16 cellular contexts compared by ENCODE assay signal in the genomic region with DNA sequence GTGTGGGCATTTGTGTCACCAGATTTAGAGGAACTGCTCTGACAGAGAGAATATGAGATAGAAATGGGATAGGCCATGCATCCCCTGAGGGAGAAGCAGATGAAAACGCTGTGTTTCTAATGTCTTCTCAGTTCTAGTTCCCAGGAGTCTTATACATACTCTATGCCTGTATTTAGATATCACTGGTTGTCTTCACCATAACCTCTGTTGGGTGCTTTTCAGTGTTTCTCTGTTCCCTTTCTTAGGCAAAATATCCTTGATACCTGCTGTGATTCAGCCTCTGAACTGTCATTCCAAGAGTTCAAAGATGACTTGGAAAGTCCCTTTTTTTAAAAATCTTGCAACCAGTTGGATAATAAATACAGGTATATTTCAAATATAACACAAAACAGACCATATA.
DNase-seq lines count a peak whose midpoint lies in the region; ATAC-seq and TF ChIP-seq lines count a peak whose summit lies in the region.
"Had no signal": no experiment of that assay in that cellular context is flagged by ENCODE, and none has a peak within 500 bp of the region (broad histone marks: within the 10 kb centered on the region; RNA-seq: fewer than 3 reads in every experiment).

No MANE protein-coding gene starts in this region.

- ATAC-seq in GM18511 (IDR thresholded peaks at IDR 0.05; ENCODE audit: unreplicated experiment) (peak; percentile 64), GM21381 (IDR thresholded peaks at IDR 0.05; ENCODE audit: unreplicated experiment) (peak; percentile 51), HG02970 (IDR thresholded peaks at IDR 0.05; ENCODE audit: low FRiP score, unreplicated experiment) (peak; percentile 70), GM21737 (IDR thresholded peaks at IDR 0.05; ENCODE audit: unreplicated experiment) (no peak), GM19328 (IDR thresholded peaks at IDR 0.05; ENCODE audit: unreplicated experiment) (no peak), aorta (ENCODE audit: low FRiP score) (no peak)
- ATAC-seq: HCT116 had no signal

- H3K79me2 ChIP-seq in hepatocyte, result no peaks in the 10 kb centered on the region

- H3K4me3 ChIP-seq in NT2/D1 (ENCODE audit: insufficient read length, low read depth), result no peak overlapping the region
- H3K4me3 ChIP-seq in hepatocyte, result no peak overlapping the region
- no peak overlapping the region for H3K4me3 ChIP-seq in aorta (ENCODE audit: low read length in 2 of 2)
- H3K4me3 ChIP-seq: BLaER1 treated with 17β-estradiol and CSF1 and Interleukin-3, amounts not matched to agents 10 nM and 100 nM had no signal

- no peaks in the 10 kb centered on the region for H3K9me2 ChIP-seq in hepatocyte (replicated peaks; ENCODE audit: insufficient read depth)

- H4K20me1 ChIP-seq in hepatocyte (ENCODE audit: insufficient read depth, poor library complexity, severe bottlenecking), result no peaks in the 10 kb centered on the region
- H4K20me1 ChIP-seq: BLaER1 treated with 17β-estradiol and CSF1 and Interleukin-3, amounts not matched to agents 10 nM and 100 nM had no signal

- DNase-seq in NT2/D1 (ENCODE audit: low read depth, low spot score) (peak; percentile 13), hepatocyte (ENCODE audit: low spot score) (no peak), aorta (no peak)
- DNase-seq: activated B cell treated with CpG ODN at 0.5 μM for 24 hours; GF-D8; KG1; NCI-H226; Right ventricle myocardium superior; stimulated activated CD4-positive, alpha-beta T cell treated with anti-CD3 and anti-CD28 coated beads, Interleukin-4, amount 100 ng/mL, for 1 hour had no signal

- H3K36me3 ChIP-seq in NT2/D1 (ENCODE audit: insufficient read depth, insufficient read length, low read length) (no peaks in the 10 kb centered on the region), hepatocyte (replicated peaks; ENCODE audit: insufficient read depth, low read depth) (no peaks in the 10 kb centered on the region), aorta (ENCODE audit: control insufficient read depth in 1 of 2, insufficient read depth in 2 of 2, low read length in 1 of 2) (no peaks in the 10 kb centered on the region)
- H3K36me3 ChIP-seq: BLaER1 treated with 17β-estradiol and CSF1 and Interleukin-3, amounts not matched to agents 10 nM and 100 nM had no signal

- no peak overlapping the region for H2AFZ ChIP-seq in hepatocyte

- H3K9ac ChIP-seq in NT2/D1 (ENCODE audit: insufficient read length, low read depth), result no peak overlapping the region
- H3K9ac ChIP-seq: BLaER1 treated with 17β-estradiol and CSF1 and Interleukin-3, amounts not matched to agents 10 nM and 100 nM had no signal

- 63% methylated on average over 1 of the region's 1 CpG for WGBS in hepatocyte (ENCODE audit: low lambda C conversion rate, missing lambda C conversion rate)
- WGBS in aorta, 2 donors, result 44 to 73% methylated on average over 1 of the region's 1 CpG

- intact Hi-C loops in aorta (cut with DNase I), result no loop called here

- peaks cover 5% of the 10 kb centered on the region for H3K4me1 ChIP-seq in NT2/D1 (ENCODE audit: insufficient read depth, insufficient read length)
- H3K4me1 ChIP-seq in hepatocyte (ENCODE audit: insufficient read depth), result no peaks in the 10 kb centered on the region
- H3K4me1 ChIP-seq in aorta (ENCODE audit: control insufficient read depth in 1 of 2, insufficient read depth in 2 of 2, low read length in 2 of 2), result no peaks in the 10 kb centered on the region

- TF ChIP-seq CTCF in hepatocyte (IDR thresholded peaks at IDR 0.05; ENCODE audit: poor library complexity), result no peak

- H3K27ac ChIP-seq in hepatocyte (no peak overlapping the region), aorta (ENCODE audit: low read depth in 1 of 2, low read length in 2 of 2) (no peak overlapping the region)
- H3K27ac ChIP-seq: BLaER1 treated with 17β-estradiol and CSF1 and Interleukin-3, amounts not matched to agents 10 nM and 100 nM had no signal

- no peak overlapping the region for H3K4me2 ChIP-seq in hepatocyte
- H3K4me2 ChIP-seq: BLaER1 treated with 17β-estradiol and CSF1 and Interleukin-3, amounts not matched to agents 10 nM and 100 nM had no signal

- H3K9me3 ChIP-seq in NT2/D1 (ENCODE audit: insufficient read depth, low read length), result no peaks in the 10 kb centered on the region
- H3K9me3 ChIP-seq in hepatocyte (ENCODE audit: low read depth), result no peaks in the 10 kb centered on the region
- no peaks in the 10 kb centered on the region for H3K9me3 ChIP-seq in aorta (ENCODE audit: control insufficient read depth, low read length)
- H3K9me3 ChIP-seq: BLaER1 treated with 17β-estradiol and CSF1 and Interleukin-3, amounts not matched to agents 10 nM and 100 nM had no signal

- H3K27me3 ChIP-seq in NT2/D1 (ENCODE audit: insufficient read depth, insufficient read length), result no peaks in the 10 kb centered on the region
- no peaks in the 10 kb centered on the region for H3K27me3 ChIP-seq in hepatocyte
- H3K27me3 ChIP-seq in aorta (ENCODE audit: control insufficient read depth in 1 of 2, insufficient read depth in 2 of 2, low read length in 1 of 2), result no peaks in the 10 kb centered on the region
- H3K27me3 ChIP-seq: BLaER1 treated with 17β-estradiol and CSF1 and Interleukin-3, amounts not matched to agents 10 nM and 100 nM had no signal

Comparison
In these comparisons a context has a peak if more than half of its experiments do, and no peak if none do; other contexts are left out.
1. ATAC-seq: peak in GM18511 (single experiment), GM21381 (single experiment) and HG02970 (single experiment); none in GM21737 (single experiment), GM19328 (single experiment) and aorta (single experiment).